Comparison of ENCODE assay signal across 9 cellular contexts in genomic region chr2:152925540-152926448, GRCh38.
DNase-seq lines count a peak whose midpoint lies in the region; ATAC-seq and TF ChIP-seq lines count a peak whose summit lies in the region.
"Had no signal": no experiment of that assay in that cellular context is flagged by ENCODE, and none has a peak within 500 bp of the region (broad histone marks: within the 10 kb centered on the region; RNA-seq: fewer than 3 reads in every experiment).

No MANE protein-coding gene starts in this region.

- H3K36me3 ChIP-seq in gastroesophageal sphincter: no peaks in the 10 kb centered on the region

- intact Hi-C loops in activated CD8-positive, alpha-beta T cell treated with anti-CD3 and anti-CD28 coated beads for 36 hours (cut with micrococcal nuclease): loop anchor here (10.0 kb wide), 1 partner anchor 589 kb away; no protein-coding TSS in a partner anchor

- H3K27ac Mint-ChIP-seq in activated CD8-positive, alpha-beta T cell treated with anti-CD3 and anti-CD28 coated beads for 36 hours: no peak overlapping the region
- H3K27ac Mint-ChIP-seq: activated naive CD8-positive, alpha-beta T cell had no signal

- H3K27me3 ChIP-seq in gastroesophageal sphincter: no peaks in the 10 kb centered on the region

- TF ChIP-seq EP300 in gastroesophageal sphincter (IDR thresholded peaks at IDR 0.05): no peak

- H3K9me3 Mint-ChIP-seq in activated CD8-positive, alpha-beta T cell treated with anti-CD3 and anti-CD28 coated beads for 36 hours: no peaks in the 10 kb centered on the region

- POLR2A ChIA-PET in activated CD8-positive, alpha-beta T cell treated with anti-CD3 and anti-CD28 coated beads for 36 hours (lab: Charles Lee): no interaction called here

- no peaks in the 10 kb centered on the region for H3K27me3 Mint-ChIP-seq in activated CD8-positive, alpha-beta T cell treated with anti-CD3 and anti-CD28 coated beads for 36 hours

- WGBS in gastroesophageal sphincter (ENCODE audit: low coverage in 1 of 2), 2 donors: 35 to 53% methylated on average over 4 to 9 of the region's 11 CpGs

- H3K4me3 ChIP-seq in gastroesophageal sphincter: no peak overlapping the region

- peak; percentile 94 for ATAC-seq in GM19351 (IDR thresholded peaks at IDR 0.05; ENCODE audit: unreplicated experiment)
- peak; percentile 86 for ATAC-seq in HG03196 (IDR thresholded peaks at IDR 0.05; ENCODE audit: unreplicated experiment)
- peak; percentile 37 for ATAC-seq in activated CD8-positive, alpha-beta T cell treated with anti-CD3 and anti-CD28 coated beads for 36 hours
- ATAC-seq in gastroesophageal sphincter: peak; percentile 85

- H3K36me3 Mint-ChIP-seq in activated CD8-positive, alpha-beta T cell treated with anti-CD3 and anti-CD28 coated beads for 36 hours (ENCODE audit: low read depth): no peaks in the 10 kb centered on the region
- H3K36me3 Mint-ChIP-seq: activated naive CD8-positive, alpha-beta T cell had no signal

- peak; percentile 70 for TF ChIP-seq CTCF in activated CD8-positive, alpha-beta T cell treated with anti-CD3 and anti-CD28 coated beads for 36 hours (IDR thresholded peaks at IDR 0.05)
- peak; percentile 19 to 79 (median 57) for TF ChIP-seq CTCF in gastroesophageal sphincter (IDR thresholded peaks at IDR 0.05)

- CTCF ChIA-PET in activated CD8-positive, alpha-beta T cell treated with anti-CD3 and anti-CD28 coated beads for 36 hours (lab: Charles Lee): interaction anchor here (0.6 to 1.0 kb wide), 6 partner anchors 9 to 594 kb away, joined by 3 to 5 read pairs (median 4); no protein-coding TSS in a partner anchor

- no peaks in the 10 kb centered on the region for H3K9me3 ChIP-seq in gastroesophageal sphincter

- H3K27ac ChIP-seq in gastroesophageal sphincter: no peak overlapping the region

- peaks cover 0 to 8% (median 6%) of the 10 kb centered on the region in 3 donors for H3K4me1 ChIP-seq in gastroesophageal sphincter

- no peak for TF ChIP-seq POLR2A in gastroesophageal sphincter (IDR thresholded peaks at IDR 0.05)

- no peak overlapping the region for H3K4me3 Mint-ChIP-seq in activated CD8-positive, alpha-beta T cell treated with anti-CD3 and anti-CD28 coated beads for 36 hours
- H3K4me3 Mint-ChIP-seq: activated naive CD8-positive, alpha-beta T cell had no signal

- DNase-seq in DMS53 (lab: John Stamatoyannopoulos, UW): peak; percentile 75
- peak; percentile 76 for DNase-seq in NCI-H345 (lab: John Stamatoyannopoulos, UW)
- DNase-seq in activated CD8-positive, alpha-beta T cell treated with anti-CD3 and anti-CD28 coated beads for 36 hours: peak; percentile 64
- peak; percentile 75 for DNase-seq in retina
- no peak for DNase-seq in effector CD4-positive, alpha-beta T cell

- no peaks in the 10 kb centered on the region for H3K4me1 Mint-ChIP-seq in activated CD8-positive, alpha-beta T cell treated with anti-CD3 and anti-CD28 coated beads for 36 hours (ENCODE audit: low read depth)

Comparison
In these comparisons a context has a peak if more than half of its experiments do, and no peak if none do; other contexts are left out.
1. ATAC-seq: peak in every context shown above with its lines; median percentile 94 in GM19351; 86 in HG03196; 85 in gastroesophageal sphincter; 37 in activated CD8-positive, alpha-beta T cell treated with anti-CD3 and anti-CD28 coated beads for 36 hours.